ENCODE assay signal across 23 cellular contexts in genomic region chr7:11450246-11450645, GRCh38.
"Had no signal": no experiment of that assay in that cellular context is flagged by ENCODE, and none has a peak within 500 bp of the region (broad histone marks: within the 10 kb centered on the region; RNA-seq: fewer than 3 reads in every experiment).

No MANE protein-coding gene starts in this region.

- H3K27ac ChIP-seq: colonic mucosa, esophagus muscularis mucosa, right lobe of liver, testis, upper lobe of right lung had no signal

- H3K4me1 ChIP-seq: colonic mucosa, esophagus muscularis mucosa, right lobe of liver, testis, upper lobe of right lung had no signal

- H3K27me3 ChIP-seq: colonic mucosa, esophagus muscularis mucosa, right lobe of liver, testis, upper lobe of right lung had no signal

- H3K36me3 ChIP-seq: colonic mucosa, esophagus muscularis mucosa, right lobe of liver, upper lobe of right lung had no signal

- H3K9me3 ChIP-seq: colonic mucosa, esophagus muscularis mucosa, right lobe of liver, testis, upper lobe of right lung had no signal

- DNase-seq: activated CD4-positive, alpha-beta T cell treated with anti-CD3 and anti-CD28 coated beads, Interleukin-2, amount 50 U/mL, for 48 hours; activated gamma-delta T cell; amygdala; central memory CD4-positive, alpha-beta T cell; colonic mucosa; effector CD4-positive, alpha-beta T cell; foreskin fibroblast; glutamatergic neuron; hypothalamus; naive B cell; right lobe of liver; small intestine; stimulated activated CD4-positive, alpha-beta T cell treated with anti-CD3 and anti-CD28 coated beads, Interleukin-4, amount 100 ng/mL, for 24 hours; SW 1271; T-helper 2 cell; testis; upper lobe of right lung had no signal

- ATAC-seq: activated naive CD4-positive, alpha-beta T cell treated with anti-CD3 and anti-CD28 coated beads, Interleukin-2, amount 50 U/mL, for 72 hours; left lobe of liver; stimulated activated effector memory CD8-positive, alpha-beta T cell treated with anti-CD3 and anti-CD28 coated beads, Interleukin-12 subunit alpha, Interleukin-12 subunit beta, amount 100 ng/mL, for 72 hours; upper lobe of right lung had no signal

- H3K4me3 ChIP-seq: colonic mucosa, esophagus muscularis mucosa, lung, right lobe of liver, testis, upper lobe of right lung had no signal

- FAIRE-seq: keratinocyte, small intestine had no signal
